In the genomic region with DNA sequence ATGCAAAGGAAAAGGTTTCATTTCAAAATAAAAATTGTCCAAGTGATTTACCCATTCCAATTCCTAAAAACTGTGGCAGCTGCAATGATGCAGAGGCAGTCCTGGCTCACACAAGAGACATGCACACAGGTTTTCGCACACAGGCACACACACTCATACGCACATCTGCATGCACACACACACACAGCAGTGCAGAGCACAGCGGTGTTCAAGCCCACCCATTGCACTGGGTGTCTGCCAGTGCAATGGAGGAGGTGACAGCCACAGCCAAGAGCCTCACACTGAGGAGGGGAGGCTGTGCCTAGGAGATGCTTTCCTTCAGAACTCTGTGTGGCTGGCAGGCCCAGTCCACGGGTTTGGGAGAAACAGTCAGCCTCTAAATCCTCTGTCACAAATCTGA, we compare ENCODE assay signal across 18 cellular contexts.
DNase-seq lines count a peak whose midpoint lies in the region; ATAC-seq, FAIRE-seq and TF ChIP-seq lines count a peak whose summit lies in the region.
"Had no signal": no experiment of that assay in that cellular context is flagged by ENCODE, and none has a peak within 500 bp of the region (broad histone marks: within the 10 kb centered on the region; RNA-seq: fewer than 3 reads in every experiment).

No MANE protein-coding gene starts in this region.

- no peak for FAIRE-seq in GM12878 (lab: Jason Lieb, UNC)
- FAIRE-seq: GM12891, H54 had no signal

- SMC1A ChIA-PET in GM12878 (lab: Charles Lee; ENCODE audit: uncharacterized antibody, unreplicated experiment), result interaction anchor here (0.6 to 1.2 kb wide), 2 partner anchors 11 to 115 kb away, joined by 3 to 4 read pairs; no protein-coding TSS in a partner anchor

- H4K20me1 ChIP-seq in GM12878 (ENCODE audit: control insufficient read depth, insufficient read depth) (no peaks in the 10 kb centered on the region), osteoblast (ENCODE audit: insufficient read depth, low read length) (no peaks in the 10 kb centered on the region)

- H2AFZ ChIP-seq in GM12878 (ENCODE audit: control insufficient read depth, low read depth, low read length) (no peak overlapping the region), osteoblast (ENCODE audit: low read length) (no peak overlapping the region)
- H2AFZ ChIP-seq: GM23248 had no signal

- no peaks in the 10 kb centered on the region for H3K36me3 ChIP-seq in GM12878 (ENCODE audit: control insufficient read depth in 2 of 2, insufficient read depth in 2 of 2, low read length in 1 of 2)
- no peaks in the 10 kb centered on the region for H3K36me3 ChIP-seq in osteoblast (ENCODE audit: insufficient read depth, low read length)
- no peaks in the 10 kb centered on the region for H3K36me3 ChIP-seq in aorta (ENCODE audit: control insufficient read depth in 1 of 2, insufficient read depth in 2 of 2, low read length in 1 of 2)
- H3K36me3 ChIP-seq: BLaER1 treated with 17β-estradiol and CSF1 and Interleukin-3, amounts not matched to agents 10 nM and 100 nM had no signal

- TF ChIP-seq CTCF in GM12878 (IDR thresholded peaks at IDR 0.05 in 2 of 3, conservative IDR thresholded peaks at IDR 0.05 in 1 of 3; ENCODE audit: control insufficient read depth in 2 of 3, extremely low read depth in 1 of 3, insufficient read depth in 1 of 3, low read depth in 3 of 3, low read length in 3 of 3) (no peak), osteoblast (IDR thresholded peaks at IDR 0.05; ENCODE audit: extremely low read depth, low read depth, low read length) (no peak)

- H3K4me1 ChIP-seq in GM12878 (ENCODE audit: control insufficient read depth, insufficient read depth, low read length) (no peaks in the 10 kb centered on the region), osteoblast (ENCODE audit: insufficient read depth, low read length) (no peaks in the 10 kb centered on the region), aorta (ENCODE audit: control insufficient read depth in 1 of 2, insufficient read depth in 2 of 2, low read length in 2 of 2) (no peaks in the 10 kb centered on the region)
- H3K4me1 ChIP-seq: BLaER1 treated with 17β-estradiol and CSF1 and Interleukin-3, amounts not matched to agents 10 nM and 100 nM had no signal

- ATAC-seq in GM12878 (no peak), aorta (ENCODE audit: low FRiP score) (no peak), HG02642 (IDR thresholded peaks at IDR 0.05; ENCODE audit: poor library complexity, unreplicated experiment) (no peak)
- ATAC-seq: CD8-positive, alpha-beta T cell had no signal

- H3K4me2 ChIP-seq in GM12878 (ENCODE audit: control insufficient read depth, insufficient read depth) (no peak overlapping the region), osteoblast (ENCODE audit: insufficient read depth, low read length) (no peak overlapping the region)
- H3K4me2 ChIP-seq: BLaER1 treated with 17β-estradiol and CSF1 and Interleukin-3, amounts not matched to agents 10 nM and 100 nM had no signal

- H3K9ac ChIP-seq in GM12878 (ENCODE audit: control insufficient read depth, insufficient read depth, low read length), result no peak overlapping the region
- H3K9ac ChIP-seq: BLaER1 treated with 17β-estradiol and CSF1 and Interleukin-3, amounts not matched to agents 10 nM and 100 nM; GM23248 had no signal

- H3K79me2 ChIP-seq in GM12878 (ENCODE audit: control insufficient read depth, insufficient read depth, low read length) (no peaks in the 10 kb centered on the region), osteoblast (ENCODE audit: insufficient read depth, low read length) (no peaks in the 10 kb centered on the region)

- BruUV-seq in GM12878 (replicated peaks; lab: Mats Ljungman, UMichigan), result no TSS peak

- POLR2A ChIA-PET in GM12878 (lab: Charles Lee), result no interaction called here

- RAD21 ChIA-PET in GM12878 (lab: Charles Lee; ENCODE audit: unreplicated experiment), result no interaction called here

- CTCF ChIA-PET in GM12878 (lab: Yijun Ruan, JAX), result no interaction called here

- TF ChIP-seq EP300 in GM12878 (IDR thresholded peaks at IDR 0.05; ENCODE audit: borderline replicate concordance in 1 of 2, control insufficient read depth in 1 of 2, low read depth in 2 of 2, low read length in 2 of 2), result no peak

- 57% methylated on average over 4 of the region's 4 CpGs for WGBS in GM12878 (ENCODE audit: insufficient coverage, insufficient replicate concordance, low lambda C conversion rate, missing lambda C conversion rate)
- 46 to 50% methylated on average over 4 of the region's 4 CpGs for WGBS in aorta, 2 donors

- no peaks in the 10 kb centered on the region for H3K9me3 ChIP-seq in GM12878 (replicated peaks; ENCODE audit: control insufficient read depth, insufficient read depth, low read length)
- no peaks in the 10 kb centered on the region for H3K9me3 ChIP-seq in osteoblast (ENCODE audit: low read depth, low read length)
- no peaks in the 10 kb centered on the region for H3K9me3 ChIP-seq in aorta (ENCODE audit: control insufficient read depth, low read length)
- H3K9me3 ChIP-seq: BLaER1 treated with 17β-estradiol and CSF1 and Interleukin-3, amounts not matched to agents 10 nM and 100 nM had no signal

- no peak overlapping the region for H3K27ac ChIP-seq in GM12878 (ENCODE audit: control insufficient read depth, insufficient read depth)
- peak overlapping the region; percentile 6 for H3K27ac ChIP-seq in layer of hippocampus (ENCODE audit: low read depth, low read length)
- H3K27ac ChIP-seq in osteoblast (ENCODE audit: low read depth, low read length), result no peak overlapping the region
- no peak overlapping the region for H3K27ac ChIP-seq in aorta (ENCODE audit: low read depth in 1 of 2, low read length in 2 of 2)
- H3K27ac ChIP-seq: BLaER1 treated with 17β-estradiol and CSF1 and Interleukin-3, amounts not matched to agents 10 nM and 100 nM; GM23248 had no signal

- TF ChIP-seq RAD21 in GM12878 (IDR thresholded peaks at IDR 0.05; ENCODE audit: insufficient read depth, low read depth, low read length), result no peak

- DNase-seq in GM12878 (ENCODE audit: low read depth, low spot score) (no peak), osteoblast (ENCODE audit: insufficient read length, low spot score, missing footprints) (peak; percentile 49), aorta (peak; percentile 6 to 43), DMS 273 treated with DMSO at 0.1 percent for 48 hours (lab: John Stamatoyannopoulos, UW) (no peak), amniotic stem cell (lab: John Stamatoyannopoulos, UW) (no peak)
- DNase-seq: 8988T; Calu3; CD8-positive, alpha-beta T cell; DMS53; DND-41; EL; GM23248; HCEC 1CT had no signal

- in situ Hi-C loops in GM12878 (cut with MboI), result no loop called here

- TF ChIP-seq POLR2A in GM12878 (IDR thresholded peaks at IDR 0.05; ENCODE audit: low read depth, low read length), result no peak

- H3K4me3 ChIP-seq in GM12878, result no peak overlapping the region
- no peak overlapping the region for H3K4me3 ChIP-seq in osteoblast (ENCODE audit: insufficient read depth, low read length)
- no peak overlapping the region for H3K4me3 ChIP-seq in aorta (ENCODE audit: low read length in 2 of 2)
- H3K4me3 ChIP-seq: BLaER1 treated with 17β-estradiol and CSF1 and Interleukin-3, amounts not matched to agents 10 nM and 100 nM; GM23248 had no signal

- intact Hi-C loops in GM12878 (cut with micrococcal nuclease; ENCODE audit: unreplicated experiment) (no loop called here), aorta (cut with DNase I) (no loop called here)

- H3K27me3 ChIP-seq in GM12878 (replicated peaks in 1 of 2; ENCODE audit: control insufficient read depth in 2 of 2, insufficient read depth in 2 of 2, low read length in 1 of 2) (0 out of 4 replicates have a peak, but pooled peaks cover 0 to 2% of the 10 kb centered on the region in 2 experiments), layer of hippocampus (ENCODE audit: control insufficient read depth, insufficient read depth, low read length) (no peaks in the 10 kb centered on the region), osteoblast (ENCODE audit: insufficient read depth, low read length) (peaks cover 4% of the 10 kb centered on the region), aorta (ENCODE audit: control insufficient read depth in 1 of 2, insufficient read depth in 2 of 2, low read length in 1 of 2) (no peaks in the 10 kb centered on the region)
- H3K27me3 ChIP-seq: BLaER1 treated with 17β-estradiol and CSF1 and Interleukin-3, amounts not matched to agents 10 nM and 100 nM had no signal

TF ChIP-seq in GM12878, 131 proteins besides CTCF, POLR2A, EP300 and RAD21:
- no peak for TF ChIP-seq EED (IDR thresholded peaks at IDR 0.05; ENCODE audit: low read depth)
- TF ChIP-seq, protein P1, sequence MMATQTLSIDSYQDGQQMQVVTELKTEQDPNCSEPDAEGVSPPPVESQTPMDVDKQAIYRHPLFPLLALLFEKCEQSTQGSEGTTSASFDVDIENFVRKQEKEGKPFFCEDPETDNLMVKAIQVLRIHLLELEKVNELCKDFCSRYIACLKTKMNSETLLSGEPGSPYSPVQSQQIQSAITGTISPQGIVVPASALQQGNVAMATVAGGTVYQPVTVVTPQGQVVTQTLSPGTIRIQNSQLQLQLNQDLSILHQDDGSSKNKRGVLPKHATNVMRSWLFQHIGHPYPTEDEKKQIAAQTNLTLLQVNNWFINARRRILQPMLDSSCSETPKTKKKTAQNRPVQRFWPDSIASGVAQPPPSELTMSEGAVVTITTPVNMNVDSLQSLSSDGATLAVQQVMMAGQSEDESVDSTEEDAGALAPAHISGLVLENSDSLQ (IDR thresholded peaks at IDR 0.05), result no peak
- TF ChIP-seq, protein P2, sequence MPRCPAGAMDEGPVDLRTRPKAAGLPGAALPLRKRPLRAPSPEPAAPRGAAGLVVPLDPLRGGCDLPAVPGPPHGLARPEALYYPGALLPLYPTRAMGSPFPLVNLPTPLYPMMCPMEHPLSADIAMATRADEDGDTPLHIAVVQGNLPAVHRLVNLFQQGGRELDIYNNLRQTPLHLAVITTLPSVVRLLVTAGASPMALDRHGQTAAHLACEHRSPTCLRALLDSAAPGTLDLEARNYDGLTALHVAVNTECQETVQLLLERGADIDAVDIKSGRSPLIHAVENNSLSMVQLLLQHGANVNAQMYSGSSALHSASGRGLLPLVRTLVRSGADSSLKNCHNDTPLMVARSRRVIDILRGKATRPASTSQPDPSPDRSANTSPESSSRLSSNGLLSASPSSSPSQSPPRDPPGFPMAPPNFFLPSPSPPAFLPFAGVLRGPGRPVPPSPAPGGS (IDR thresholded peaks at IDR 0.05; ENCODE audit: borderline replicate concordance, insufficient read depth, low read depth, low read length, poor library complexity, severe bottlenecking), result peak; percentile 58
- no peak for TF ChIP-seq JUNB (IDR thresholded peaks at IDR 0.05)
TF ChIP-seq in GM12878: peak in this region for 1.

Comparison
In these comparisons a context has a peak if more than half of its experiments do, and no peak if none do; other contexts are left out.
1. DNase-seq: peak in osteoblast (single experiment) and aorta (2 of 2); none in GM12878 (single experiment), DMS 273 treated with DMSO at 0.1 percent for 48 hours (single experiment) and amniotic stem cell (single experiment).